8 cellular contexts compared by ENCODE assay signal in the genomic region with DNA sequence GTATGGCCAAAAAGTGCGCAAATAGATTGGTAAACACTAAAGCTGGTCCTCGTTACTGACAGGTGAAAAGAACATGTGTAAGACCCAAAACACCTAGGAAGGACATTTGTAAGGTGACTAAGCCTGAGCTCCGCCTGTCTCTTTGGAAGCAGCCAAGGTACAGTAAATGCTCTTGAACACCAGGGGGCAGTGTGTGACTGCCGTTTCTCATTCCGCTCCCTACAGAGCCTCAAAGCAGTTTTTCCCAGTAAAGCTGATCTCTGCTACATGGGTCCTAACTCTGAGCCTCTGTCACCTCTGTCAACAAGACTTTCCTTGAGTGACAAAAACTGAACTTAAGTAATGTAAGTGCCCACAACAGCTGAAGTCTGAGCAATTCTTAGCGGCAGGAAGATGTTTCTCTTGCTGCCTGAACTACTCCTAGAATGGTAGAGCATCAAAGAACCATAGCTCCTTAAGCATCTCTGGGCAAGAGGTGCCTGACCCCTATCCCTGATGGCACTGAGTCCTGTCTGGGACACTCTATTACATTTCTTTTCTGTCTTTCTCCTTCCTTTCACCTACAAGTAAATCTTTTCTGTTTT.
A peak's percentile ranks its signal among the peaks of the same experiment; 100 is the strongest.
DNase-seq lines count a peak whose midpoint lies in the region; ATAC-seq and TF ChIP-seq lines count a peak whose summit lies in the region.

No MANE protein-coding gene starts in this region.

- peaks cover 26 to 33% (median 33%) of the 10 kb centered on the region in 3 donors for H3K4me1 Mint-ChIP-seq in naive B cell

- TF ChIP-seq CTCF in epithelial cell of proximal tubule (conservative IDR thresholded peaks at IDR 0.05; ENCODE audit: low read depth, low read length), result peak; percentile 96

- H3K9me3 Mint-ChIP-seq in naive B cell, result peaks cover 0 to 3% (median 0%) of the 10 kb centered on the region in 7 donors

- in situ Hi-C loops in Caki2 (cut with HindIII; ENCODE audit: low pct_unique_long_range_greater_than_20kb, low sequenced_read_pairs), result no loop called here

- DNase-seq in Caki2 (ENCODE audit: low read depth) (peak; percentile 77), NCI-H748 treated with DMSO at 0.1 percent for 48 hours (lab: John Stamatoyannopoulos, UW) (peak; percentile 62), epithelial cell of proximal tubule (ENCODE audit: low read depth) (no peak), naive B cell (peak; percentile 57), stromal cell of bone marrow (ENCODE audit: low read depth) (peak; percentile 65)
- DNase-seq in activated CD8-positive, alpha-beta memory T cell treated with anti-CD3 and anti-CD28 coated beads for 24 hours, result peak; percentile 76

- H3K4me3 Mint-ChIP-seq in naive B cell, result peak overlapping the region in 4 of 8 donors; percentile 2 to 72 (median 59)

- no peak overlapping the region for H3K4me3 ChIP-seq in epithelial cell of proximal tubule (ENCODE audit: low read depth, low read length)

- peaks cover 10 to 21% (median 19%) of the 10 kb centered on the region in 3 donors for H3K27me3 Mint-ChIP-seq in naive B cell

- H3K27ac Mint-ChIP-seq in naive B cell, result peak overlapping the region in 5 of 6 donors; percentile 19 to 68 (median 59)

- H3K36me3 Mint-ChIP-seq in naive B cell, result no peaks in the 10 kb centered on the region

- peak; percentile 66 for ATAC-seq in GM19397 (IDR thresholded peaks at IDR 0.05; ENCODE audit: unreplicated experiment)
- ATAC-seq in HG03439 (IDR thresholded peaks at IDR 0.05; ENCODE audit: unreplicated experiment), result peak; percentile 80
- peak; percentile 62 to 63 for ATAC-seq in naive B cell (ENCODE audit: low read depth in 2 of 2)
